Comparison of ENCODE assay signal across 10 cellular contexts in genomic region chr1:167676205-167676915, GRCh38. TPM values are rescaled to one million over a fixed set of nuclear protein-coding genes. Genes with fewer than 3 reads are reported as not detected.
A peak's percentile ranks its signal among the peaks of the same experiment; 100 is the strongest.
DNase-seq lines count a peak whose midpoint lies in the region; ATAC-seq and TF ChIP-seq lines count a peak whose summit lies in the region.
"Had no signal": no experiment of that assay in that cellular context is flagged by ENCODE, and none has a peak within 500 bp of the region (broad histone marks: within the 10 kb centered on the region; RNA-seq: fewer than 3 reads in every experiment).

No MANE protein-coding gene starts in this region.

- no TSS peak for BruUV-seq in OCI-LY7 (replicated peaks; lab: Mats Ljungman, UMichigan)

- no peaks in the 10 kb centered on the region for H3K9me3 ChIP-seq in CD4-positive, alpha-beta memory T cell (ENCODE audit: control insufficient read depth in 1 of 2, low read length in 2 of 2)
- H3K9me3 ChIP-seq in OCI-LY7 (ENCODE audit: low read length) (no peaks in the 10 kb centered on the region), gastroesophageal sphincter (no peaks in the 10 kb centered on the region), mesenchymal stem cell (ENCODE audit: control insufficient read depth, low read length) (no peaks in the 10 kb centered on the region)

- peak overlapping the region in 1 of 2 experiments; percentile 47 for H3K23ac ChIP-seq in mesenchymal stem cell (ENCODE audit: low read length in 2 of 2)

- TF ChIP-seq CTCF in OCI-LY7 (conservative IDR thresholded peaks at IDR 0.05; ENCODE audit: low read length) (no peak), gastroesophageal sphincter (IDR thresholded peaks at IDR 0.05) (no peak)

- H3K14ac ChIP-seq in mesenchymal stem cell (ENCODE audit: low read length in 2 of 2): no peak overlapping the region

- no peak overlapping the region for H2AK5ac ChIP-seq in mesenchymal stem cell (ENCODE audit: low read length, severe bottlenecking)

- H3K79me1 ChIP-seq in mesenchymal stem cell (replicated peaks; ENCODE audit: low read length, poor library complexity, severe bottlenecking): no peaks in the 10 kb centered on the region

- intact Hi-C loops in CD4-positive, alpha-beta memory T cell (cut with micrococcal nuclease): no loop called here
- intact Hi-C loops in OCI-LY7 (cut with micrococcal nuclease; ENCODE audit: unreplicated experiment): no loop called here

- no peaks in the 10 kb centered on the region for H3K9me3 Mint-ChIP-seq in CD4-positive, alpha-beta memory T cell

- H2BK120ac ChIP-seq in mesenchymal stem cell (ENCODE audit: low read depth, low read length): no peak overlapping the region

- no peaks in the 10 kb centered on the region for H3K27me3 Mint-ChIP-seq in CD4-positive, alpha-beta memory T cell

- no peak overlapping the region for H2BK12ac ChIP-seq in mesenchymal stem cell (ENCODE audit: low read length in 2 of 2)

- H3K36me3 ChIP-seq in CD4-positive, alpha-beta memory T cell (ENCODE audit: insufficient read depth, low read length): peaks cover 52% of the 10 kb centered on the region
- H3K36me3 ChIP-seq in OCI-LY7 (ENCODE audit: insufficient read depth, low read length) (peaks cover 100% of the 10 kb centered on the region), gastroesophageal sphincter (no peaks in the 10 kb centered on the region), mesenchymal stem cell (ENCODE audit: control insufficient read depth in 1 of 2, insufficient read depth in 2 of 2, low read depth in 1 of 2, low read length in 2 of 2) (no peaks in the 10 kb centered on the region)

- no peak overlapping the region for H3K4ac ChIP-seq in mesenchymal stem cell (ENCODE audit: low read depth in 1 of 2, low read length in 2 of 2)

- peak; percentile 59 for ATAC-seq in GM18867 (IDR thresholded peaks at IDR 0.05; ENCODE audit: unreplicated experiment)
- peak; percentile 34 for ATAC-seq in HG02759 (IDR thresholded peaks at IDR 0.05; ENCODE audit: unreplicated experiment)
- ATAC-seq in gastroesophageal sphincter: no peak

- H3K27ac ChIP-seq in CD4-positive, alpha-beta memory T cell (ENCODE audit: low read depth, low read length): peak overlapping the region; percentile 17
- H3K27ac ChIP-seq in OCI-LY7 (ENCODE audit: low read depth, low read length, poor library complexity, severe bottlenecking) (peak overlapping the region; percentile 6), gastroesophageal sphincter (no peak overlapping the region), mesenchymal stem cell (ENCODE audit: low read length, poor library complexity, severe bottlenecking) (no peak overlapping the region)

- H4K20me1 ChIP-seq in OCI-LY7 (ENCODE audit: insufficient read depth, low read length): peaks cover 4% of the 10 kb centered on the region; the same call in 1 of the 2 replicates

- POLR2A ChIA-PET in CD4-positive, alpha-beta memory T cell (lab: Charles Lee; ENCODE audit: partially characterized antibody): interaction anchor here (1.5 to 3.1 kb wide), 2 partner anchors 48 to 76 kb away, joined by 3 to 10 read pairs; no protein-coding TSS in a partner anchor
- POLR2A ChIA-PET in OCI-LY7 (lab: Charles Lee): interaction anchor here (0.5 to 1.6 kb wide), 5 partner anchors 30 to 150 kb away, joined by 3 to 5 read pairs (median 3); partner anchors contain the start of gene CREG1

- no peak for TF ChIP-seq POLR2A in gastroesophageal sphincter (IDR thresholded peaks at IDR 0.05)

- no peak overlapping the region for H3K4me3 Mint-ChIP-seq in CD4-positive, alpha-beta memory T cell

- H2BK5ac ChIP-seq in mesenchymal stem cell (ENCODE audit: low read depth, low read length, poor library complexity, severe bottlenecking): no peak overlapping the region

- TF ChIP-seq EP300 in gastroesophageal sphincter (IDR thresholded peaks at IDR 0.05): no peak

- no peak overlapping the region for H3K9ac ChIP-seq in mesenchymal stem cell (ENCODE audit: low read length)

- H3K4me3 ChIP-seq in CD4-positive, alpha-beta memory T cell (ENCODE audit: low read length in 2 of 2): no peak overlapping the region
- H3K4me3 ChIP-seq in OCI-LY7 (ENCODE audit: low read depth, low read length, poor library complexity, severe bottlenecking) (no peak overlapping the region), gastroesophageal sphincter (no peak overlapping the region), mesenchymal stem cell (ENCODE audit: insufficient read depth in 1 of 2, low read depth in 1 of 2, low read length in 2 of 2) (no peak overlapping the region)

- peaks cover 27 to 50% (median 41%) of the 10 kb centered on the region in 4 donors for H3K4me1 Mint-ChIP-seq in CD4-positive, alpha-beta memory T cell

- H3K4me1 ChIP-seq in CD4-positive, alpha-beta memory T cell (ENCODE audit: insufficient read depth, low read length): peaks cover 71% of the 10 kb centered on the region
- H3K4me1 ChIP-seq in OCI-LY7 (ENCODE audit: insufficient read depth, low read length, poor library complexity, severe bottlenecking): peaks cover 68% of the 10 kb centered on the region
- peaks cover 0 to 24% (median 8%) of the 10 kb centered on the region in 3 donors for H3K4me1 ChIP-seq in gastroesophageal sphincter
- H3K4me1 ChIP-seq in mesenchymal stem cell (ENCODE audit: control insufficient read depth, insufficient read depth, low read depth, low read length): no peaks in the 10 kb centered on the region

- H3K9me2 ChIP-seq in OCI-LY7 (ENCODE audit: insufficient read depth, low read length): no peaks in the 10 kb centered on the region

- H2AFZ ChIP-seq in OCI-LY7 (ENCODE audit: low read length) (no peak overlapping the region), mesenchymal stem cell (ENCODE audit: low read depth, low read length) (no peak overlapping the region)

- H3K27me3 ChIP-seq in CD4-positive, alpha-beta memory T cell (ENCODE audit: insufficient read depth, low read length): no peaks in the 10 kb centered on the region
- H3K27me3 ChIP-seq in gastroesophageal sphincter: no peaks in the 10 kb centered on the region
- H3K27me3 ChIP-seq in mesenchymal stem cell (ENCODE audit: control insufficient read depth in 1 of 2, insufficient read depth in 1 of 2, low read length in 2 of 2): peaks cover 0 to 5% of the 10 kb centered on the region in 2 experiments

- H3K36me3 Mint-ChIP-seq in CD4-positive, alpha-beta memory T cell: peaks cover 35 to 52% of the 10 kb centered on the region in 2 donors

- no peak overlapping the region for H3K18ac ChIP-seq in mesenchymal stem cell (ENCODE audit: low read depth in 1 of 2, low read length in 2 of 2)

- peaks cover 74% of the 10 kb centered on the region for H3K79me2 ChIP-seq in OCI-LY7 (ENCODE audit: insufficient read depth, low read depth, low read length)

- no peak overlapping the region for H4K91ac ChIP-seq in mesenchymal stem cell (ENCODE audit: low read length)

- H3K4me2 ChIP-seq in OCI-LY7 (ENCODE audit: low read length) (no peak overlapping the region), mesenchymal stem cell (ENCODE audit: low read length, poor library complexity, severe bottlenecking) (no peak overlapping the region)

- H2BK15ac ChIP-seq in mesenchymal stem cell (ENCODE audit: low read depth, poor library complexity, severe bottlenecking): no peak overlapping the region

- H4K8ac ChIP-seq in mesenchymal stem cell (ENCODE audit: low read length): no peak overlapping the region

- CTCF ChIA-PET in CD4-positive, alpha-beta memory T cell (lab: Charles Lee; ENCODE audit: partially characterized antibody): interaction anchor here (1.0 to 5.7 kb wide), 5 partner anchors 11 to 135 kb away, joined by 3 to 31 read pairs (median 4); no protein-coding TSS in a partner anchor
- CTCF ChIA-PET in OCI-LY7 (lab: Charles Lee; ENCODE audit: unreplicated experiment): interaction anchor here (0.7 kb wide), 1 partner anchor 59 kb away, joined by 3 read pairs; no protein-coding TSS in a partner anchor

- DNase-seq in CD4-positive, alpha-beta memory T cell: no peak
- DNase-seq in OCI-LY7 (ENCODE audit: low spot score): peak; percentile 20
- DNase-seq in mesenchymal stem cell: no peak
- DNase-seq in activated gamma-delta T cell treated with Interleukin-2 at 50 U/mL for 16 hours: no peak
- DNase-seq in GM19240 (ENCODE audit: insufficient read length, low spot score): no peak
- DNase-seq: stimulated activated CD8-positive, alpha-beta memory T cell treated with anti-CD3 and anti-CD28 coated beads, Interleukin-4, amount 100 ng/mL, for 48 hours had no signal

- peak overlapping the region in 6 of 7 donors; percentile 70 to 85 (median 78) for H3K27ac Mint-ChIP-seq in CD4-positive, alpha-beta memory T cell
- H3K27ac Mint-ChIP-seq: progenitor cell of endocrine pancreas had no signal

- 83 to 90% methylated on average over 1 to 2 of the region's 2 CpGs for WGBS in gastroesophageal sphincter (ENCODE audit: low coverage in 1 of 2), 2 donors
- 99% methylated on average over 2 of the region's 2 CpGs for WGBS in mesenchymal stem cell

RNA-seq across cellular contexts. Expression of gene MPZL1, which starts 45.4 kb away (rescaled TPM):
- total RNA-seq in CD4-positive, alpha-beta memory T cell: 1 to 10 TPM; 5.4 to 7.2 TPM
- polyA plus RNA-seq in CD4-positive, alpha-beta memory T cell: 10 to 100 TPM in 1 of 2 donors, 1 to 10 TPM in 1; 8.6 to 15.8 TPM
- total RNA-seq in OCI-LY7 (2014; rRNA removed; shearing (Covaris generic)): 36.2 and 48.9 TPM in 2 replicates
- total RNA-seq in OCI-LY7 (2022) (54.8 and 61.9 TPM in 2 replicates), gastroesophageal sphincter (100 to 1,000 TPM in 1 of 4 donors, 10 to 100 TPM in 3; 83.7 to 127 (median 95.8) TPM)
- polyA plus RNA-seq in mesenchymal stem cell (2013, experiment 1 of 2): 124 TPM
- 126 TPM for polyA plus RNA-seq in mesenchymal stem cell (2013, experiment 2 of 2)

RNA-seq across cellular contexts. Expression of gene RCSD1, which starts 46.3 kb away (rescaled TPM):
- 100 to 1,000 TPM; 124 to 129 TPM for total RNA-seq in CD4-positive, alpha-beta memory T cell
- polyA plus RNA-seq in CD4-positive, alpha-beta memory T cell: 100 to 1,000 TPM; 163 to 173 TPM
- total RNA-seq in OCI-LY7 (2014; rRNA removed; shearing (Covaris generic)): 164 and 186 TPM in 2 replicates
- 161 and 180 TPM in 2 replicates for total RNA-seq in OCI-LY7 (2022)
- total RNA-seq in gastroesophageal sphincter: 10 to 100 TPM; 14.5 to 20.6 (median 17.3) TPM
- 0.52 TPM for polyA plus RNA-seq in mesenchymal stem cell (2013, experiment 1 of 2)
- polyA plus RNA-seq in mesenchymal stem cell (2013, experiment 2 of 2): 0.44 TPM

Comparison
In these comparisons a context has a peak if more than half of its experiments do, and no peak if none do; other contexts are left out.
1. H3K27ac ChIP-seq: peak in CD4-positive, alpha-beta memory T cell (single experiment) and OCI-LY7 (single experiment); none in gastroesophageal sphincter (0 of 4) and mesenchymal stem cell (single experiment).
2. RNA of gene MPZL1, which starts 45.4 kb away (total RNA-seq): 83.7 to 127 TPM in gastroesophageal sphincter and 36.2 to 61.9 TPM in OCI-LY7; 5.4 to 7.2 TPM in CD4-positive, alpha-beta memory T cell; every median in the first group is over 4 times any median in the second.
3. RNA of gene RCSD1, which starts 46.3 kb away (total RNA-seq): 161 to 186 TPM in OCI-LY7 and 124 to 129 TPM in CD4-positive, alpha-beta memory T cell; 14.5 to 20.6 TPM in gastroesophageal sphincter; every median in the first group is over 4 times any median in the second.